ENCODE assay signal across 1 cellular context in the genomic region with DNA sequence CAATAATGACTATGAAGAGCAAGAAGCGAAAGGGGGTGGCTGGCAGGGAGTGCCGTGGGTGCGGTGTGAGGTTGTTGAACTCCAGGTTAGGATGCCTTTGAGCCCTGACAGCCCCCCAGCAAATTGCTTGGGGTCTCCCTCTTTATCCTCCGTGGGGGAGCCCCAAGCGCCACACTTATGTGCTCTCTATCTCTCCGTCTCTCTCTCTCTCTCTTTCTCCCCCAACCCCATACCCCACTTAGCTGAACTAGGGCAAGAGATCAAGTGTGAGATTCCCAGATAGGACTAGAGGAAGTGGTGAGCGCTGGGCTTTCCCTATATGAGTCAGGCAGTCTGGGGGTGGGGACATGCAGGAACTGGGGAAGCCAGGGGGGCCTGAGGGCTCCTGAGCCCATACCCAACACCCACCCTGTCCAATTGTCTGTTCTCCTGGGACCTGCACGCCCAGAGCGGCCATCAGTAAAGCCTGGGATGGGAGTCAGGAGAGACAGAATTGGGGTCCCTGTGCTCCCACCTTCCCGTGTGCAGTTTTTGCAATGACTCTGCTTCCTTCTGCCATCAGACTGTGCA.
TF ChIP-seq lines count a peak whose summit lies in the region.

No MANE protein-coding gene starts in this region.

TF ChIP-seq in K562, 482 proteins besides CTCF, POLR2A, EP300 and RAD21 (continued from another document and continues in another):
- TF ChIP-seq HOMEZ (CRISPR knock-in tag; IDR thresholded peaks at IDR 0.05), result no peak
- no peak for TF ChIP-seq ID3 (CRISPR knock-in tag; IDR thresholded peaks at IDR 0.05)
- TF ChIP-seq ID3 (tag; IDR thresholded peaks at IDR 0.05), result no peak
- TF ChIP-seq ZNF23 (CRISPR knock-in tag; IDR thresholded peaks at IDR 0.05), result no peak
- no peak for TF ChIP-seq NKRF (IDR thresholded peaks at IDR 0.05; ENCODE audit: borderline replicate concordance)
- no peak for TF ChIP-seq EZH2 (IDR thresholded peaks at IDR 0.05; ENCODE audit: borderline replicate concordance, low read depth, low read length)
- no peak for TF ChIP-seq POLR2H (tag; IDR thresholded peaks at IDR 0.05; ENCODE audit: low read depth)
- no peak for TF ChIP-seq ETS2 (tag; IDR thresholded peaks at IDR 0.05; ENCODE audit: borderline replicate concordance, poor library complexity, severe bottlenecking)
- no peak for TF ChIP-seq NCOA6 (IDR thresholded peaks at IDR 0.05)
- TF ChIP-seq ZBTB33 (CRISPR knock-in tag; IDR thresholded peaks at IDR 0.05), result no peak
- TF ChIP-seq GATAD2B (IDR thresholded peaks at IDR 0.05; ENCODE audit: borderline replicate concordance), result 0 out of 2 replicates have a peak, but pooled peaks have one; percentile 42
- TF ChIP-seq RBM22 (IDR thresholded peaks at IDR 0.05; ENCODE audit: low read depth, low read length, poor library complexity, severe bottlenecking), result no peak
- no peak for TF ChIP-seq NCOA4 (IDR thresholded peaks at IDR 0.05; ENCODE audit: partially characterized antibody)
- no peak for TF ChIP-seq ZNF263 (CRISPR knock-in tag; IDR thresholded peaks at IDR 0.05; ENCODE audit: borderline replicate concordance)
- peak; percentile 38; the same call in 1 of the 2 replicates for TF ChIP-seq TCF3 (CRISPR knock-in tag; IDR thresholded peaks at IDR 0.05)
- no peak for TF ChIP-seq TARDBP (IDR thresholded peaks at IDR 0.05)
- peak; percentile 79 for TF ChIP-seq SMARCC2 (IDR thresholded peaks at IDR 0.05; ENCODE audit: low read depth)
- TF ChIP-seq, protein P1, sequence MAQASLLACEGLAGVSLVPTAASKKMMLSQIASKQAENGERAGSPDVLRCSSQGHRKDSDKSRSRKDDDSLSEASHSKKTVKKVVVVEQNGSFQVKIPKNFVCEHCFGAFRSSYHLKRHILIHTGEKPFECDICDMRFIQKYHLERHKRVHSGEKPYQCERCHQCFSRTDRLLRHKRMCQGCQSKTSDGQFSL (CRISPR knock-in tag; IDR thresholded peaks at IDR 0.05), result no peak
- TF ChIP-seq, protein P1 (tag; IDR thresholded peaks at IDR 0.05), result no peak
- TF ChIP-seq TBL1XR1 (IDR thresholded peaks at IDR 0.05; ENCODE audit: low read length in 2 of 2), result peak in 1 of 2 experiments; percentile 50; a peak in 1 of 4 replicates
- no peak for TF ChIP-seq CREB1 (IDR thresholded peaks at IDR 0.05)
- peak; percentile 24; the same call in 1 of the 2 replicates for TF ChIP-seq CREB1 (CRISPR knock-in tag; IDR thresholded peaks at IDR 0.05)
- TF ChIP-seq ZNF175 (CRISPR knock-in tag; IDR thresholded peaks at IDR 0.05; ENCODE audit: low read depth), result no peak
- no peak for TF ChIP-seq TAL1 (IDR thresholded peaks at IDR 0.05)
- no peak for TF ChIP-seq SIRT6 (IDR thresholded peaks at IDR 0.05; ENCODE audit: low read depth, low read length)
- TF ChIP-seq MAZ (CRISPR knock-in tag; conservative IDR thresholded peaks at IDR 0.05 in 1 of 2, IDR thresholded peaks at IDR 0.05 in 1 of 2), result peak in 1 of 2 experiments; percentile 51; a peak in 2 of 4 replicates
- no peak for TF ChIP-seq MYC (IDR thresholded peaks at IDR 0.05; ENCODE audit: low read depth, low read length)
- TF ChIP-seq MYC (CRISPR knock-in tag; IDR thresholded peaks at IDR 0.05; ENCODE audit: borderline replicate concordance, low read depth), result no peak
- TF ChIP-seq ZNF444 (CRISPR knock-in tag; IDR thresholded peaks at IDR 0.05), result no peak
- peak; percentile 15; the same call in 1 of the 2 replicates for TF ChIP-seq MTA2 (IDR thresholded peaks at IDR 0.05; ENCODE audit: low read depth)
- no peak for TF ChIP-seq CCAR2 (IDR thresholded peaks at IDR 0.05; ENCODE audit: low read depth, low read length)
- TF ChIP-seq ZC3H11A (IDR thresholded peaks at IDR 0.05; ENCODE audit: low read depth, low read length), result no peak
- no peak for TF ChIP-seq RBFOX2 (IDR thresholded peaks at IDR 0.05; ENCODE audit: low read depth, low read length)
- no peak for TF ChIP-seq AFF4 (CRISPR knock-in tag; IDR thresholded peaks at IDR 0.05)
- no peak for TF ChIP-seq RHOXF2B (CRISPR knock-in tag; conservative IDR thresholded peaks at IDR 0.05)
- no peak for TF ChIP-seq U2AF1 (optimal IDR thresholded peaks at IDR 0.05; ENCODE audit: low read depth, low read length)
- TF ChIP-seq, protein P2, sequence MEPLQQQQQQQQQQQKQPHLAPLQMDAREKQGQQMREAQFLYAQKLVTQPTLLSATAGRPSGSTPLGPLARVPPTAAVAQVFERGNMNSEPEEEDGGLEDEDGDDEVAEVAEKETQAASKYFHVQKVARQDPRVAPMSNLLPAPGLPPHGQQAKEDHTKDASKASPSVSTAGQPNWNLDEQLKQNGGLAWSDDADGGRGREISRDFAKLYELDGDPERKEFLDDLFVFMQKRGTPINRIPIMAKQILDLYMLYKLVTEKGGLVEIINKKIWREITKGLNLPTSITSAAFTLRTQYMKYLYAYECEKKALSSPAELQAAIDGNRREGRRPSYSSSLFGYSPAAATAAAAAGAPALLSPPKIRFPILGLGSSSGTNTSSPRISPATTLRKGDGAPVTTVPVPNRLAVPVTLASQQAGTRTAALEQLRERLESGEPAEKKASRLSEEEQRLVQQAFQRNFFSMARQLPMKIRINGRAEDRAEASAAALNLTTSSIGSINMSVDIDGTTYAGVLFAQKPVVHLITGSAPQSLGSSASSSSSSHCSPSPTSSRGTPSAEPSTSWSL (CRISPR knock-in tag; IDR thresholded peaks at IDR 0.05; ENCODE audit: borderline replicate concordance), result no peak
- no peak; the same call in 1 of the 2 replicates for TF ChIP-seq NCOR1 (IDR thresholded peaks at IDR 0.05)
- TF ChIP-seq ATF4 (CRISPR knock-in tag; IDR thresholded peaks at IDR 0.05), result no peak
- no peak for TF ChIP-seq PTTG1 (tag; IDR thresholded peaks at IDR 0.05; ENCODE audit: low read depth)
- TF ChIP-seq SOX6 (IDR thresholded peaks at IDR 0.05), result no peak
- no peak for TF ChIP-seq E2F5 (CRISPR knock-in tag; IDR thresholded peaks at IDR 0.05)
- TF ChIP-seq PHF21A (IDR thresholded peaks at IDR 0.05; ENCODE audit: borderline replicate concordance, low read depth), result no peak
- TF ChIP-seq E2F1 (CRISPR knock-in tag; IDR thresholded peaks at IDR 0.05), result no peak
- no peak for TF ChIP-seq CC2D1A (IDR thresholded peaks at IDR 0.05)
- no peak for TF ChIP-seq ZNF24 (IDR thresholded peaks at IDR 0.05)
- peak; percentile 60 for TF ChIP-seq NEUROD1 (IDR thresholded peaks at IDR 0.05; ENCODE audit: borderline replicate concordance, low read depth, low read length, partially characterized antibody)
